13 cellular contexts compared by ENCODE assay signal in genomic region chr9:126390923-126391322, GRCh38.
"Had no signal": no experiment of that assay in that cellular context is flagged by ENCODE, and none has a peak within 500 bp of the region (broad histone marks: within the 10 kb centered on the region; RNA-seq: fewer than 3 reads in every experiment).

No MANE protein-coding gene starts in this region.

- H3K27ac Mint-ChIP-seq: activated B cell treated with CpG ODN at 0.5 μM for 24 hours; activated CD4-positive, alpha-beta T cell treated with anti-CD3 and anti-CD28 coated beads, Interleukin-2, amount 10 ng/mL, durations not matched to agents 7 days and 5 days; activated naive CD4-positive, alpha-beta T cell treated with anti-CD3 and anti-CD28 coated beads, Interleukin-2, amount 10 ng/mL, durations not matched to agents 7 days and 5 days; activated T-helper 2 cell treated with anti-CD3 and anti-CD28 coated beads, Interferon-gamma antibody, Interleukin-2, Interleukin-4, amounts not matched to agents 10 μg/mL and 5 μg/mL and 100 μg/mL, durations not matched to agents 14 hours and 24 hours and 36 hours; neural progenitor cell had no signal

- H3K9me3 ChIP-seq: pancreas had no signal

- ATAC-seq: SK-N-SH treated with all-trans-retinoic acid at 6 μM for 48 hours had no signal

- H3K27me3 Mint-ChIP-seq: activated B cell treated with CpG ODN at 0.5 μM for 24 hours; activated CD4-positive, alpha-beta T cell treated with anti-CD3 and anti-CD28 coated beads, Interleukin-2, amount 10 ng/mL, durations not matched to agents 7 days and 5 days had no signal

- H3K36me3 Mint-ChIP-seq: activated naive CD4-positive, alpha-beta T cell treated with anti-CD3 and anti-CD28 coated beads, Interleukin-2, amount 10 ng/mL, durations not matched to agents 7 days and 5 days had no signal

- DNase-seq: activated B cell treated with CpG ODN at 0.5 μM for 24 hours; activated CD4-positive, alpha-beta T cell treated with anti-CD3 and anti-CD28 coated beads, Interleukin-2, amount 10 ng/mL, durations not matched to agents 7 days and 5 days; activated naive CD4-positive, alpha-beta T cell treated with anti-CD3 and anti-CD28 coated beads, Interleukin-2, amount 10 ng/mL, durations not matched to agents 7 days and 5 days; activated T-cell treated with anti-CD3 and anti-CD28 coated beads for 4 hours; cortex of kidney; pancreas; small intestine; trophoblast cell had no signal

- H3K27ac ChIP-seq: cardiac muscle cell, neural progenitor cell, pancreas had no signal

- H3K4me3 ChIP-seq: cardiac muscle cell, neural progenitor cell, pancreas had no signal

- H3K4me3 Mint-ChIP-seq: activated B cell treated with CpG ODN at 0.5 μM for 24 hours; activated CD4-positive, alpha-beta T cell treated with anti-CD3 and anti-CD28 coated beads, Interleukin-2, amount 10 ng/mL, durations not matched to agents 7 days and 5 days; activated naive CD4-positive, alpha-beta T cell treated with anti-CD3 and anti-CD28 coated beads, Interleukin-2, amount 10 ng/mL, durations not matched to agents 7 days and 5 days; neural progenitor cell; T-helper 1 cell treated with Interleukin-12 subunit alpha and Interleukin-12 subunit beta and Interleukin-4 antibody, amounts not matched to agents 30 μg/mL and 1 μg/mL, for 36 hours had no signal

- H3K27me3 ChIP-seq: cardiac muscle cell, neural progenitor cell, pancreas had no signal

- H3K4me1 ChIP-seq: neural progenitor cell, pancreas had no signal

- H3K9me3 Mint-ChIP-seq: activated B cell treated with CpG ODN at 0.5 μM for 24 hours; activated CD4-positive, alpha-beta T cell treated with anti-CD3 and anti-CD28 coated beads, Interleukin-2, amount 10 ng/mL, durations not matched to agents 7 days and 5 days; activated naive CD4-positive, alpha-beta T cell treated with anti-CD3 and anti-CD28 coated beads, Interleukin-2, amount 10 ng/mL, durations not matched to agents 7 days and 5 days; activated T-helper 2 cell treated with anti-CD3 and anti-CD28 coated beads, Interferon-gamma antibody, Interleukin-2, Interleukin-4, amounts not matched to agents 10 μg/mL and 5 μg/mL and 100 μg/mL, durations not matched to agents 14 hours and 24 hours and 36 hours; neural progenitor cell; T-helper 1 cell treated with Interleukin-12 subunit alpha and Interleukin-12 subunit beta and Interleukin-4 antibody, amounts not matched to agents 30 μg/mL and 1 μg/mL, for 36 hours had no signal
